ENCODE assay signal across 8 cellular contexts in genomic region chr9:26955222-26955903, GRCh38. TPM values are rescaled to one million over a fixed set of nuclear protein-coding genes. Genes with fewer than 3 reads are reported as not detected.
DNase-seq lines count a peak whose midpoint lies in the region; ATAC-seq and TF ChIP-seq lines count a peak whose summit lies in the region.

No MANE protein-coding gene starts in this region.

- no peaks in the 10 kb centered on the region for H3K27me3 ChIP-seq in lung (ENCODE audit: control insufficient read depth, insufficient read depth)
- no peaks in the 10 kb centered on the region for H3K27me3 ChIP-seq in transverse colon

- whole genome bisulfite sequencing in lung, 2 donors = 37 to 43% methylated on average over 4 of the region's 4 CpGs
- WGBS in transverse colon (ENCODE audit: low coverage in 1 of 2), 2 donors = 30 to 62% methylated on average over 1 to 4 of the region's 4 CpGs

- peak; percentile 45 for DNase-seq in ACHN
- peak; percentile 17 for DNase-seq in NCI-H748 treated with DMSO at 0.1 percent for 48 hours (lab: John Stamatoyannopoulos, UW)
- DNase-seq in caudate nucleus (lab: John Stamatoyannopoulos, UW) = peak in 5 of 61 donors; percentile 3 to 18 (median 8)
- no peak for DNase-seq in lung (ENCODE audit: low spot score)
- peak; percentile 24 for DNase-seq in transverse colon
- DNase-seq in NCI-H2171 (lab: John Stamatoyannopoulos, UW) = no peak

- intact Hi-C loops in transverse colon (cut with DNase I; ENCODE audit: low total_unique reads) = no loop called here

- no peaks in the 10 kb centered on the region for H3K36me3 ChIP-seq in lung (ENCODE audit: control insufficient read depth in 2 of 2, insufficient read depth in 2 of 2, low read length in 2 of 2)
- no peaks in the 10 kb centered on the region for H3K36me3 ChIP-seq in transverse colon

- ATAC-seq in GM18519 (IDR thresholded peaks at IDR 0.05; ENCODE audit: low FRiP score, unreplicated experiment) (peak; percentile 27), lung (ENCODE audit: insufficient read depth, low FRiP score) (no peak), HG03039 (IDR thresholded peaks at IDR 0.05; ENCODE audit: unreplicated experiment) (no peak)

- H3K27ac ChIP-seq in caudate nucleus (ENCODE audit: low read depth, low read length) = peak overlapping the region; percentile 94
- peak overlapping the region; percentile 94 to 95 for H3K27ac ChIP-seq in lung (ENCODE audit: low read depth in 1 of 2, low read length in 1 of 2)
- H3K27ac ChIP-seq in transverse colon = peak overlapping the region; percentile 86 to 92 (median 88)

- peaks cover 2 to 5% of the 10 kb centered on the region in 2 donors for H3K4me1 ChIP-seq in lung (ENCODE audit: control insufficient read depth in 2 of 2, insufficient read depth in 2 of 2, low read length in 2 of 2)
- H3K4me1 ChIP-seq in transverse colon = peaks cover 6 to 23% (median 13%) of the 10 kb centered on the region in 4 donors

- no peak for TF ChIP-seq EP300 in transverse colon (IDR thresholded peaks at IDR 0.05; ENCODE audit: low read depth)

- TF ChIP-seq POLR2A in transverse colon (IDR thresholded peaks at IDR 0.05) = no peak

- H3K4me3 ChIP-seq in lung (peak overlapping the region; percentile 56), transverse colon (peak overlapping the region; percentile 12 to 56 (median 46))

- in situ Hi-C loops in ACHN (cut with HindIII; ENCODE audit: low pct_ligation_motif_present, low pct_unique_long_range_greater_than_20kb, low sequenced_read_pairs) = no loop called here
- in situ Hi-C loops in transverse colon (cut with MboI; ENCODE audit: low pct_ligation_motif_present in 1 of 4, low pct_unique_long_range_greater_than_20kb in 1 of 4, low sequenced_read_pairs in 3 of 4) = loop anchor here in 1 of 4 donors (10.0 kb wide), 1 partner anchor 61 kb away; the partner anchor contains the start of gene CAAP1

- H3K9me3 ChIP-seq in lung (ENCODE audit: control insufficient read depth in 2 of 2, insufficient read depth in 1 of 2, low read length in 1 of 2) (no peaks in the 10 kb centered on the region), transverse colon (no peaks in the 10 kb centered on the region)

- TF ChIP-seq CTCF in lung (IDR thresholded peaks at IDR 0.05; ENCODE audit: control extremely low read depth, extremely low read depth) (no peak), transverse colon (IDR thresholded peaks at IDR 0.05) (no peak)

RNA-seq across cellular contexts. Expression of gene IFT74, which starts 0.8 kb away (rescaled TPM):
- total RNA-seq in lung (10 to 100 TPM; 17.2 to 36.9 TPM), transverse colon (10 to 100 TPM in 2 of 4 donors, 1 to 10 TPM in 2; 1.9 to 14.3 (median 9.0) TPM)
- 1 to 10 TPM; 6.3 to 8.9 TPM for polyA plus RNA-seq in lung

RNA-seq across cellular contexts. Expression of gene PLAA, which starts 8.3 kb away (rescaled TPM):
- 10 to 100 TPM; 24.7 to 25.2 TPM for total RNA-seq in lung
- 10 to 100 TPM in 1 of 2 donors, 1 to 10 TPM in 1; 8.8 to 19.3 TPM for polyA plus RNA-seq in lung
- total RNA-seq in transverse colon = 10 to 100 TPM; 12.0 to 30.2 (median 28.0) TPM

RNA-seq across cellular contexts. Expression of gene LRRC19, which starts 50.1 kb away (rescaled TPM):
- under 1 TPM in 1 of 2 donors, not detected in 1; 0.28 TPM for total RNA-seq in lung
- polyA plus RNA-seq in lung = under 1 TPM in 1 of 2 donors, not detected in 1; 0.02 TPM
- total RNA-seq in transverse colon = 100 to 1,000 TPM in 1 of 4 donors, 10 to 100 TPM in 3; 31.0 to 102 (median 86.3) TPM

Comparison
In these comparisons a context has a peak if more than half of its experiments do, and no peak if none do; other contexts are left out.
1. DNase-seq: peak in ACHN (single experiment), NCI-H748 treated with DMSO at 0.1 percent for 48 hours (single experiment) and transverse colon (single experiment); none in lung (single experiment) and NCI-H2171 (single experiment).
2. RNA of gene LRRC19, which starts 50.1 kb away (total RNA-seq): 31.0 to 102 TPM in transverse colon; 0.28 TPM in lung; every median in the first group is over 10 times any median in the second.
3. Peak in every context shown above with its lines, with median percentiles within 50 percentile points of each other: H3K27ac ChIP-seq.